Comparison of ENCODE assay signal across 1 cellular context in genomic region chr1:6554907-6555778, GRCh38.
TF ChIP-seq lines count a peak whose summit lies in the region.

TSS of gene TAS1R1 (plus strand) at chr1:6555307. CDS start at chr1:6555374, 67 bp downstream.

TF ChIP-seq in HepG2, 621 proteins besides CTCF, POLR2A, EP300 and RAD21 (continued from another document and continues in another):
- TF ChIP-seq ZNF691 (CRISPR knock-in tag; IDR thresholded peaks at IDR 0.05; ENCODE audit: borderline replicate concordance, low read depth) (no peak), STAG1 (CRISPR knock-in tag; IDR thresholded peaks at IDR 0.05) (no peak), FOXA3 (CRISPR knock-in tag; IDR thresholded peaks at IDR 0.05) (no peak), KIAA2018 (CRISPR knock-in tag; IDR thresholded peaks at IDR 0.05; ENCODE audit: borderline replicate concordance) (no peak), ZNF556 (CRISPR knock-in tag; IDR thresholded peaks at IDR 0.05; ENCODE audit: borderline replicate concordance) (no peak), ZIK1 (CRISPR knock-in tag; IDR thresholded peaks at IDR 0.05; ENCODE audit: borderline replicate concordance, low read depth) (no peak), ZFP91 (CRISPR knock-in tag; IDR thresholded peaks at IDR 0.05; ENCODE audit: borderline replicate concordance) (peak; percentile 29; the same call in 1 of the 2 replicates), ZNF160 (CRISPR knock-in tag; IDR thresholded peaks at IDR 0.05) (no peak), ZNF572 (CRISPR knock-in tag; IDR thresholded peaks at IDR 0.05) (no peak), ZNF225 (CRISPR knock-in tag; IDR thresholded peaks at IDR 0.05) (0 out of 2 replicates have a peak, but pooled peaks have one; percentile 62), TEAD3 (CRISPR knock-in tag; optimal IDR thresholded peaks at IDR 0.05; ENCODE audit: borderline replicate concordance) (peak; percentile 53), CSRNP2 (CRISPR knock-in tag; conservative IDR thresholded peaks at IDR 0.05; ENCODE audit: low read depth) (no peak), MYPOP (CRISPR knock-in tag; IDR thresholded peaks at IDR 0.05) (no peak), ZNF614 (CRISPR knock-in tag; IDR thresholded peaks at IDR 0.05; ENCODE audit: borderline replicate concordance) (peak; percentile 29; the same call in 1 of the 2 replicates), KLF9 (CRISPR knock-in tag; IDR thresholded peaks at IDR 0.05; ENCODE audit: low read depth) (no peak), RBFOX2 (IDR thresholded peaks at IDR 0.05; ENCODE audit: low read depth, low read length) (no peak), MTA3 (CRISPR knock-in tag; IDR thresholded peaks at IDR 0.05) (no peak), ZNF235 (CRISPR knock-in tag; IDR thresholded peaks at IDR 0.05; ENCODE audit: borderline replicate concordance) (no peak), CREB1 (IDR thresholded peaks at IDR 0.05) (no peak), CREB1 (CRISPR knock-in tag; IDR thresholded peaks at IDR 0.05) (no peak), AKAP8 (CRISPR knock-in tag; IDR thresholded peaks at IDR 0.05) (no peak), U2AF2 (IDR thresholded peaks at IDR 0.05; ENCODE audit: low read depth, low read length) (no peak), ETV6 (CRISPR knock-in tag; conservative IDR thresholded peaks at IDR 0.05) (no peak), SALL1 (CRISPR knock-in tag; IDR thresholded peaks at IDR 0.05) (peak; percentile 51), ZNF839 (CRISPR knock-in tag; IDR thresholded peaks at IDR 0.05; ENCODE audit: borderline replicate concordance) (no peak), CBX5 (CRISPR knock-in tag; IDR thresholded peaks at IDR 0.05; ENCODE audit: borderline replicate concordance) (0 out of 2 replicates have a peak, but pooled peaks have one; percentile 19), AHR (CRISPR knock-in tag; IDR thresholded peaks at IDR 0.05) (peak; percentile 43; the same call in 1 of the 2 replicates), XBP1 (CRISPR knock-in tag; IDR thresholded peaks at IDR 0.05) (no peak), ZNF761 (CRISPR knock-in tag; conservative IDR thresholded peaks at IDR 0.05) (no peak), ZNF781 (CRISPR knock-in tag; IDR thresholded peaks at IDR 0.05; ENCODE audit: borderline replicate concordance, not compliant biosample characterization) (peak; percentile 16), MEF2D (CRISPR knock-in tag; IDR thresholded peaks at IDR 0.05) (no peak), ZNF567 (CRISPR knock-in tag; IDR thresholded peaks at IDR 0.05; ENCODE audit: borderline replicate concordance) (peak; percentile 70; the same call in 1 of the 2 replicates), ZBTB44 (CRISPR knock-in tag; IDR thresholded peaks at IDR 0.05) (0 out of 2 replicates have a peak, but pooled peaks have one; percentile 17), FOXC1 (CRISPR knock-in tag; IDR thresholded peaks at IDR 0.05; ENCODE audit: borderline replicate concordance) (no peak), PITX1 (CRISPR knock-in tag; IDR thresholded peaks at IDR 0.05) (no peak), ZNF629 (CRISPR knock-in tag; conservative IDR thresholded peaks at IDR 0.05) (peak; percentile 43), E2F1 (CRISPR knock-in tag; IDR thresholded peaks at IDR 0.05) (0 out of 2 replicates have a peak, but pooled peaks have one; percentile 22), HOMEZ (CRISPR knock-in tag; IDR thresholded peaks at IDR 0.05; ENCODE audit: low read depth) (no peak), WIZ (CRISPR knock-in tag; IDR thresholded peaks at IDR 0.05) (no peak), SRSF1 (optimal IDR thresholded peaks at IDR 0.05; ENCODE audit: low read depth, low read length) (peak; percentile 41)
